ENCODE assay signal across 1 cellular context in the genomic region with DNA sequence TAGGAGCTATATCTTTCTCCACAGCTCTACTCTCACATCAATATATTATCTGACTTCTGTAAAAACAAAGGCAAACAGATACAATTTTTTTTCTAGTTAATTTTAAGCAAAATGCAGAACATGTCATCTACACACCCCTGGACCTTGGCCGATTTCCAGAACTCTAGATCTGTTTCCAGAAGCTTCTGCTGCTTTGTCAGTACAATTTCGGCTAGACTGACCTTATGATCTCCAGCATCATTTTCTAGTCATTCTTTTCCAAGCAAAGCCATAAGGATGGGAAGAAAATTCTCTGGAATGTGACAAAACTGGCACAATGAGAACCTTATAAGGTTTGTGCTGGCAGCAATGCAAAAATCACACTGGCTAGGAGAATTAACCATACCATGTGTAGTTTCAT.
TF ChIP-seq lines count a peak whose summit lies in the region.

No MANE protein-coding gene starts in this region.

TF ChIP-seq in SK-N-SH, 30 proteins besides CTCF, POLR2A, EP300 and RAD21:
- no peak for TF ChIP-seq SIN3A (IDR thresholded peaks at IDR 0.05; ENCODE audit: borderline replicate concordance, low read depth, low read length)
- TF ChIP-seq, protein P1, sequence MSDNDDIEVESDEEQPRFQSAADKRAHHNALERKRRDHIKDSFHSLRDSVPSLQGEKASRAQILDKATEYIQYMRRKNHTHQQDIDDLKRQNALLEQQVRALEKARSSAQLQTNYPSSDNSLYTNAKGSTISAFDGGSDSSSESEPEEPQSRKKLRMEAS (IDR thresholded peaks at IDR 0.05; ENCODE audit: low read depth) = no peak
- no peak for TF ChIP-seq JUND (IDR thresholded peaks at IDR 0.05)
- peak; percentile 6; the same call in 1 of the 2 replicates for TF ChIP-seq TCF12 (IDR thresholded peaks at IDR 0.05)
- TF ChIP-seq, protein P2, sequence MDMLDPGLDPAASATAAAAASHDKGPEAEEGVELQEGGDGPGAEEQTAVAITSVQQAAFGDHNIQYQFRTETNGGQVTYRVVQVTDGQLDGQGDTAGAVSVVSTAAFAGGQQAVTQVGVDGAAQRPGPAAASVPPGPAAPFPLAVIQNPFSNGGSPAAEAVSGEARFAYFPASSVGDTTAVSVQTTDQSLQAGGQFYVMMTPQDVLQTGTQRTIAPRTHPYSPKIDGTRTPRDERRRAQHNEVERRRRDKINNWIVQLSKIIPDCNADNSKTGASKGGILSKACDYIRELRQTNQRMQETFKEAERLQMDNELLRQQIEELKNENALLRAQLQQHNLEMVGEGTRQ (IDR thresholded peaks at IDR 0.05; ENCODE audit: borderline replicate concordance, low read depth, low read length) = no peak
- TF ChIP-seq, protein P3, sequence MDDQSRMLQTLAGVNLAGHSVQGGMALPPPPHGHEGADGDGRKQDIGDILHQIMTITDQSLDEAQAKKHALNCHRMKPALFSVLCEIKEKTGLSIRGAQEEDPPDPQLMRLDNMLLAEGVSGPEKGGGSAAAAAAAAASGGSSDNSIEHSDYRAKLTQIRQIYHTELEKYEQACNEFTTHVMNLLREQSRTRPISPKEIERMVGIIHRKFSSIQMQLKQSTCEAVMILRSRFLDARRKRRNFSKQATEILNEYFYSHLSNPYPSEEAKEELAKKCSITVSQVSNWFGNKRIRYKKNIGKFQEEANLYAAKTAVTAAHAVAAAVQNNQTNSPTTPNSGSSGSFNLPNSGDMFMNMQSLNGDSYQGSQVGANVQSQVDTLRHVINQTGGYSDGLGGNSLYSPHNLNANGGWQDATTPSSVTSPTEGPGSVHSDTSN (IDR thresholded peaks at IDR 0.05) = no peak
- no peak for TF ChIP-seq FOXM1 (IDR thresholded peaks at IDR 0.05; ENCODE audit: low read depth)
- peak; percentile 43 for TF ChIP-seq NFIC (IDR thresholded peaks at IDR 0.05; ENCODE audit: borderline replicate concordance)
- TF ChIP-seq RXRA (IDR thresholded peaks at IDR 0.05; ENCODE audit: borderline replicate concordance, low read depth) = no peak
- TF ChIP-seq TAF1 (IDR thresholded peaks at IDR 0.05; ENCODE audit: borderline replicate concordance, low read depth, low read length) = no peak
- no peak for TF ChIP-seq GATA2 (CRISPR knock-in tag; IDR thresholded peaks at IDR 0.05)
- TF ChIP-seq RFX5 (IDR thresholded peaks at IDR 0.05; ENCODE audit: low read length) = no peak
- no peak for TF ChIP-seq FOSL2 (IDR thresholded peaks at IDR 0.05; ENCODE audit: borderline replicate concordance, low read depth)
- no peak for TF ChIP-seq ELF1 (IDR thresholded peaks at IDR 0.05)
